ENCODE assay signal across 7 cellular contexts in genomic region chr5:93313672-93314071, GRCh38.
"Had no signal": no experiment of that assay in that cellular context is flagged by ENCODE, and none has a peak within 500 bp of the region (broad histone marks: within the 10 kb centered on the region; RNA-seq: fewer than 3 reads in every experiment).

No MANE protein-coding gene starts in this region.

- H3K27ac ChIP-seq: HL-60, KMS-11 had no signal

- H3K4me2 ChIP-seq: KMS-11 had no signal

- ATAC-seq: HepG2, K562 had no signal

- DNase-seq: IMR-90, KBM-7, KG1 had no signal

- H3K9ac ChIP-seq: KMS-11 had no signal

- H3K4me3 ChIP-seq: K562 had no signal
